Comparison of ENCODE assay signal across 1 cellular context in genomic region chr7:1124816-1125602, GRCh38.
TF ChIP-seq lines count a peak whose summit lies in the region.

No MANE protein-coding gene starts in this region.

TF ChIP-seq in H1, 55 proteins besides CTCF, POLR2A, EP300 and RAD21:
- no peak for TF ChIP-seq SRF (IDR thresholded peaks at IDR 0.05; ENCODE audit: low read depth, low read length)
TF ChIP-seq in H1: peak in this region for 0.
